In genomic region chr6:23823421-23823820, GRCh38 we compare ENCODE assay signal across 29 cellular contexts.
DNase-seq lines count a peak whose midpoint lies in the region; FAIRE-seq and TF ChIP-seq lines count a peak whose summit lies in the region.
"Had no signal": no experiment of that assay in that cellular context is flagged by ENCODE, and none has a peak within 500 bp of the region (broad histone marks: within the 10 kb centered on the region; RNA-seq: fewer than 3 reads in every experiment).

No MANE protein-coding gene starts in this region.

- H3K4me3 ChIP-seq in A673 (ENCODE audit: low read depth, low read length, poor library complexity, severe bottlenecking): no peak overlapping the region
- no peak overlapping the region for H3K4me3 ChIP-seq in choroid plexus epithelial cell (ENCODE audit: low read depth, low read length)
- H3K4me3 ChIP-seq: BLaER1, GM12878, heart left ventricle, psoas muscle, transverse colon had no signal

- CTCF ChIA-PET in A673 (lab: Charles Lee): no interaction called here

- BruUV-seq in A673 (replicated peaks; lab: Mats Ljungman, UMichigan): no TSS peak

- intact Hi-C loops in A673 (cut with micrococcal nuclease; ENCODE audit: unreplicated experiment): no loop called here

- no peak overlapping the region for H3K27ac ChIP-seq in A673 (ENCODE audit: low read depth, low read length, poor library complexity, severe bottlenecking)
- H3K27ac ChIP-seq: BLaER1, brain microvascular endothelial cell, heart left ventricle, psoas muscle, transverse colon had no signal

- POLR2A ChIA-PET in A673 (lab: Charles Lee; ENCODE audit: low non-redundant PET): no interaction called here

- no peak for TF ChIP-seq POLR2A in GM12891 (IDR thresholded peaks at IDR 0.05; ENCODE audit: low read depth, low read length)

- peaks cover 22% of the 10 kb centered on the region for H3K4me1 ChIP-seq in A673 (ENCODE audit: insufficient read depth, low read length, poor library complexity, severe bottlenecking)
- H3K4me1 ChIP-seq: BLaER1, heart left ventricle, psoas muscle, transverse colon had no signal

- no peaks in the 10 kb centered on the region for H3K36me3 ChIP-seq in A673 (ENCODE audit: insufficient read depth, low read length, poor library complexity, severe bottlenecking)
- H3K36me3 ChIP-seq: BLaER1, brain microvascular endothelial cell, heart left ventricle, transverse colon had no signal

- TF ChIP-seq CTCF in A673 (conservative IDR thresholded peaks at IDR 0.05; ENCODE audit: low read depth, low read length) (no peak), choroid plexus epithelial cell (conservative IDR thresholded peaks at IDR 0.05; ENCODE audit: low read depth, low read length) (no peak)

- no peaks in the 10 kb centered on the region for H3K27me3 ChIP-seq in A673 (replicated peaks; ENCODE audit: insufficient read depth, low read depth, low read length, poor library complexity)
- H3K27me3 ChIP-seq: BLaER1, brain microvascular endothelial cell, heart left ventricle, transverse colon had no signal

- DNase-seq in A673 (ENCODE audit: low spot score): peak; percentile 84
- DNase-seq in GM12891 (ENCODE audit: insufficient read length, low spot score): no peak
- DNase-seq in SK-MEL-5 (ENCODE audit: low read depth, low spot score): peak; percentile 62
- DNase-seq in choroid plexus epithelial cell (ENCODE audit: low read depth): peak; percentile 27
- no peak for DNase-seq in T-helper 2 cell
- no peak for DNase-seq in retina
- no peak for DNase-seq in kidney tubule cell (ENCODE audit: low spot score)
- DNase-seq: activated CD4-positive, alpha-beta memory T cell treated with anti-CD3 and anti-CD28 coated beads, Interleukin-2, amount 10 ng/mL, durations not matched to agents 7 days and 5 days; activated CD8-positive, alpha-beta memory T cell treated with anti-CD3 and anti-CD28 coated beads, Interleukin-2, amount 50 U/mL, for 4 hours; activated naive CD4-positive, alpha-beta T cell treated with Interleukin-2 at 50 U/mL for 16 hours; brain microvascular endothelial cell; DMS153; foreskin melanocyte; heart left ventricle; KG1; kidney; MM.1S; naive thymus-derived CD4-positive, alpha-beta T cell; NCI-H1694 treated with DMSO at 0.1 percent for 48 hours; NCI-H2171 treated with DMSO at 0.1 percent for 48 hours; NCI-H510A treated with DMSO at 0.1 percent for 48 hours; nucleus accumbens; psoas muscle; SIG-M5; transverse colon had no signal

- H3K9me3 ChIP-seq in A673 (ENCODE audit: low read depth, low read length, poor library complexity, severe bottlenecking): no peaks in the 10 kb centered on the region
- H3K9me3 ChIP-seq: psoas muscle, transverse colon had no signal

- no peak for FAIRE-seq in GM12891 (lab: Jason Lieb, UNC)
- FAIRE-seq: GM12878, H54, kidney, RCC 7860 had no signal

- in situ Hi-C loops in SK-MEL-5 (cut with HindIII; ENCODE audit: low pct_unique_long_range_greater_than_20kb, low sequenced_read_pairs): no loop called here

TF ChIP-seq in GM12891, 5 proteins besides CTCF, POLR2A, EP300 and RAD21:
- TF ChIP-seq POU2F2 (IDR thresholded peaks at IDR 0.05; ENCODE audit: low read depth, low read length) (no peak), SPI1 (IDR thresholded peaks at IDR 0.05; ENCODE audit: low read depth, low read length) (0 out of 2 replicates have a peak, but pooled peaks have one; percentile 2)

Comparison
In these comparisons a context has a peak if more than half of its experiments do, and no peak if none do; other contexts are left out.
1. DNase-seq: peak in A673 (single experiment), SK-MEL-5 (single experiment) and choroid plexus epithelial cell (single experiment); none in GM12891 (single experiment), T-helper 2 cell (0 of 5), retina (single experiment) and kidney tubule cell (single experiment).